ENCODE assay signal across 1 cellular context in the genomic region with DNA sequence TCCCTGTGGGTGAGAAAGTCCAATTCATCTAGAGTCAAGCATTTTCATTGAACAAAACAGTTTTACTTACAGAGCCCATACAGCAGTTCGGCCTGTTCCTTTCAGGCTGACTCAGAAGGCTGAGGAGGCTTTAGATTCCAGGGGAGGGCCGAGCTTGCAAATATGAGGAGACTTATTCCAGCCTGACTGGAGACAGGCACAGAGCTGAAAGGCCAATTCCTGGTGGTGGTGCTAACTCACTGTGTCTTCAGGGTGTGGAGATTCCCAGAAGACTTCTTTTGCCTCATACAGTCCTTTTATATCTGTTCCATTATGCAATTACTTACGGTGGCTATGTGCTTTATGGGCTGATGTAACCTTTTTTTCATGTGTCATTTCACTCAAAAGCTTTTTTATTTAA.
TF ChIP-seq lines count a peak whose summit lies in the region.

A gene with protein sequence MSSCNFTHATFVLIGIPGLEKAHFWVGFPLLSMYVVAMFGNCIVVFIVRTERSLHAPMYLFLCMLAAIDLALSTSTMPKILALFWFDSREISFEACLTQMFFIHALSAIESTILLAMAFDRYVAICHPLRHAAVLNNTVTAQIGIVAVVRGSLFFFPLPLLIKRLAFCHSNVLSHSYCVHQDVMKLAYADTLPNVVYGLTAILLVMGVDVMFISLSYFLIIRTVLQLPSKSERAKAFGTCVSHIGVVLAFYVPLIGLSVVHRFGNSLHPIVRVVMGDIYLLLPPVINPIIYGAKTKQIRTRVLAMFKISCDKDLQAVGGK (minus strand): TSS at position 271 of the 400 bp plus-strand sequence. CDS start 15,142 bp downstream, outside the sequence.

TF ChIP-seq in H1, 55 proteins besides CTCF, POLR2A, EP300 and RAD21:
- TF ChIP-seq SIX5 (IDR thresholded peaks at IDR 0.05; ENCODE audit: low read depth, low read length) (no peak), BRCA1 (IDR thresholded peaks at IDR 0.05; ENCODE audit: low read depth, low read length) (no peak), NRF1 (IDR thresholded peaks at IDR 0.05; ENCODE audit: low read depth, low read length) (no peak), SIN3A (conservative IDR thresholded peaks at IDR 0.05 in 1 of 2, IDR thresholded peaks at IDR 0.05 in 1 of 2; ENCODE audit: low read depth in 1 of 2, low read length in 2 of 2) (no peak), FOSL1 (IDR thresholded peaks at IDR 0.05; ENCODE audit: insufficient read depth, low read depth, low read length) (no peak), EGR1 (IDR thresholded peaks at IDR 0.05; ENCODE audit: borderline replicate concordance, low read depth, low read length) (no peak), EZH2 (IDR thresholded peaks at IDR 0.05; ENCODE audit: low read depth, low read length, severe bottlenecking) (no peak), POLR2AphosphoS5 (IDR thresholded peaks at IDR 0.05; ENCODE audit: low read depth, low read length) (no peak), SP2 (IDR thresholded peaks at IDR 0.05; ENCODE audit: low read length) (no peak), CBX8 (IDR thresholded peaks at IDR 0.05; ENCODE audit: borderline replicate concordance, low read depth, low read length) (no peak), NANOG (IDR thresholded peaks at IDR 0.05; ENCODE audit: insufficient read depth, low read depth, low read length, poor library complexity, severe bottlenecking) (no peak), MAFK (IDR thresholded peaks at IDR 0.05; ENCODE audit: low read depth, low read length) (no peak), SP4 (IDR thresholded peaks at IDR 0.05; ENCODE audit: low read length) (no peak), SIRT6 (IDR thresholded peaks at IDR 0.05; ENCODE audit: low read length) (no peak), POU5F1 (IDR thresholded peaks at IDR 0.05; ENCODE audit: low read depth, low read length) (no peak)
- TF ChIP-seq, protein P1, sequence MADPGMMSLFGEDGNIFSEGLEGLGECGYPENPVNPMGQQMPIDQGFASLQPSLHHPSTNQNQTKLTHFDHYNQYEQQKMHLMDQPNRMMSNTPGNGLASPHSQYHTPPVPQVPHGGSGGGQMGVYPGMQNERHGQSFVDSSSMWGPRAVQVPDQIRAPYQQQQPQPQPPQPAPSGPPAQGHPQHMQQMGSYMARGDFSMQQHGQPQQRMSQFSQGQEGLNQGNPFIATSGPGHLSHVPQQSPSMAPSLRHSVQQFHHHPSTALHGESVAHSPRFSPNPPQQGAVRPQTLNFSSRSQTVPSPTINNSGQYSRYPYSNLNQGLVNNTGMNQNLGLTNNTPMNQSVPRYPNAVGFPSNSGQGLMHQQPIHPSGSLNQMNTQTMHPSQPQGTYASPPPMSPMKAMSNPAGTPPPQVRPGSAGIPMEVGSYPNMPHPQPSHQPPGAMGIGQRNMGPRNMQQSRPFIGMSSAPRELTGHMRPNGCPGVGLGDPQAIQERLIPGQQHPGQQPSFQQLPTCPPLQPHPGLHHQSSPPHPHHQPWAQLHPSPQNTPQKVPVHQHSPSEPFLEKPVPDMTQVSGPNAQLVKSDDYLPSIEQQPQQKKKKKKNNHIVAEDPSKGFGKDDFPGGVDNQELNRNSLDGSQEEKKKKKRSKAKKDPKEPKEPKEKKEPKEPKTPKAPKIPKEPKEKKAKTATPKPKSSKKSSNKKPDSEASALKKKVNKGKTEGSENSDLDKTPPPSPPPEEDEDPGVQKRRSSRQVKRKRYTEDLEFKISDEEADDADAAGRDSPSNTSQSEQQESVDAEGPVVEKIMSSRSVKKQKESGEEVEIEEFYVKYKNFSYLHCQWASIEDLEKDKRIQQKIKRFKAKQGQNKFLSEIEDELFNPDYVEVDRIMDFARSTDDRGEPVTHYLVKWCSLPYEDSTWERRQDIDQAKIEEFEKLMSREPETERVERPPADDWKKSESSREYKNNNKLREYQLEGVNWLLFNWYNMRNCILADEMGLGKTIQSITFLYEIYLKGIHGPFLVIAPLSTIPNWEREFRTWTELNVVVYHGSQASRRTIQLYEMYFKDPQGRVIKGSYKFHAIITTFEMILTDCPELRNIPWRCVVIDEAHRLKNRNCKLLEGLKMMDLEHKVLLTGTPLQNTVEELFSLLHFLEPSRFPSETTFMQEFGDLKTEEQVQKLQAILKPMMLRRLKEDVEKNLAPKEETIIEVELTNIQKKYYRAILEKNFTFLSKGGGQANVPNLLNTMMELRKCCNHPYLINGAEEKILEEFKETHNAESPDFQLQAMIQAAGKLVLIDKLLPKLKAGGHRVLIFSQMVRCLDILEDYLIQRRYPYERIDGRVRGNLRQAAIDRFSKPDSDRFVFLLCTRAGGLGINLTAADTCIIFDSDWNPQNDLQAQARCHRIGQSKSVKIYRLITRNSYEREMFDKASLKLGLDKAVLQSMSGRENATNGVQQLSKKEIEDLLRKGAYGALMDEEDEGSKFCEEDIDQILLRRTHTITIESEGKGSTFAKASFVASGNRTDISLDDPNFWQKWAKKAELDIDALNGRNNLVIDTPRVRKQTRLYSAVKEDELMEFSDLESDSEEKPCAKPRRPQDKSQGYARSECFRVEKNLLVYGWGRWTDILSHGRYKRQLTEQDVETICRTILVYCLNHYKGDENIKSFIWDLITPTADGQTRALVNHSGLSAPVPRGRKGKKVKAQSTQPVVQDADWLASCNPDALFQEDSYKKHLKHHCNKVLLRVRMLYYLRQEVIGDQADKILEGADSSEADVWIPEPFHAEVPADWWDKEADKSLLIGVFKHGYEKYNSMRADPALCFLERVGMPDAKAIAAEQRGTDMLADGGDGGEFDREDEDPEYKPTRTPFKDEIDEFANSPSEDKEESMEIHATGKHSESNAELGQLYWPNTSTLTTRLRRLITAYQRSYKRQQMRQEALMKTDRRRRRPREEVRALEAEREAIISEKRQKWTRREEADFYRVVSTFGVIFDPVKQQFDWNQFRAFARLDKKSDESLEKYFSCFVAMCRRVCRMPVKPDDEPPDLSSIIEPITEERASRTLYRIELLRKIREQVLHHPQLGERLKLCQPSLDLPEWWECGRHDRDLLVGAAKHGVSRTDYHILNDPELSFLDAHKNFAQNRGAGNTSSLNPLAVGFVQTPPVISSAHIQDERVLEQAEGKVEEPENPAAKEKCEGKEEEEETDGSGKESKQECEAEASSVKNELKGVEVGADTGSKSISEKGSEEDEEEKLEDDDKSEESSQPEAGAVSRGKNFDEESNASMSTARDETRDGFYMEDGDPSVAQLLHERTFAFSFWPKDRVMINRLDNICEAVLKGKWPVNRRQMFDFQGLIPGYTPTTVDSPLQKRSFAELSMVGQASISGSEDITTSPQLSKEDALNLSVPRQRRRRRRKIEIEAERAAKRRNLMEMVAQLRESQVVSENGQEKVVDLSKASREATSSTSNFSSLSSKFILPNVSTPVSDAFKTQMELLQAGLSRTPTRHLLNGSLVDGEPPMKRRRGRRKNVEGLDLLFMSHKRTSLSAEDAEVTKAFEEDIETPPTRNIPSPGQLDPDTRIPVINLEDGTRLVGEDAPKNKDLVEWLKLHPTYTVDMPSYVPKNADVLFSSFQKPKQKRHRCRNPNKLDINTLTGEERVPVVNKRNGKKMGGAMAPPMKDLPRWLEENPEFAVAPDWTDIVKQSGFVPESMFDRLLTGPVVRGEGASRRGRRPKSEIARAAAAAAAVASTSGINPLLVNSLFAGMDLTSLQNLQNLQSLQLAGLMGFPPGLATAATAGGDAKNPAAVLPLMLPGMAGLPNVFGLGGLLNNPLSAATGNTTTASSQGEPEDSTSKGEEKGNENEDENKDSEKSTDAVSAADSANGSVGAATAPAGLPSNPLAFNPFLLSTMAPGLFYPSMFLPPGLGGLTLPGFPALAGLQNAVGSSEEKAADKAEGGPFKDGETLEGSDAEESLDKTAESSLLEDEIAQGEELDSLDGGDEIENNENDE (IDR thresholded peaks at IDR 0.05; ENCODE audit: insufficient replicate concordance, low read length): no peak
- TF ChIP-seq, protein P2, sequence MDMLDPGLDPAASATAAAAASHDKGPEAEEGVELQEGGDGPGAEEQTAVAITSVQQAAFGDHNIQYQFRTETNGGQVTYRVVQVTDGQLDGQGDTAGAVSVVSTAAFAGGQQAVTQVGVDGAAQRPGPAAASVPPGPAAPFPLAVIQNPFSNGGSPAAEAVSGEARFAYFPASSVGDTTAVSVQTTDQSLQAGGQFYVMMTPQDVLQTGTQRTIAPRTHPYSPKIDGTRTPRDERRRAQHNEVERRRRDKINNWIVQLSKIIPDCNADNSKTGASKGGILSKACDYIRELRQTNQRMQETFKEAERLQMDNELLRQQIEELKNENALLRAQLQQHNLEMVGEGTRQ (IDR thresholded peaks at IDR 0.05; ENCODE audit: low read length): no peak
TF ChIP-seq in H1: peak in this region for 0.
